In genomic region chr22:27132400-27132799, GRCh38 we compare ENCODE assay signal across 20 cellular contexts.
DNase-seq lines count a peak whose midpoint lies in the region; ATAC-seq and TF ChIP-seq lines count a peak whose summit lies in the region.
"Had no signal": no experiment of that assay in that cellular context is flagged by ENCODE, and none has a peak within 500 bp of the region (broad histone marks: within the 10 kb centered on the region; RNA-seq: fewer than 3 reads in every experiment).

No MANE protein-coding gene starts in this region.

- H3K36me3 Mint-ChIP-seq in stimulated activated naive CD8-positive, alpha-beta T cell treated with anti-CD3 and anti-CD28 coated beads, Interleukin-15, Interleukin-2, amounts not matched to agents 100 ng/mL and 50 ng/mL, for 24 hours (ENCODE audit: low read depth): no peaks in the 10 kb centered on the region
- H3K36me3 Mint-ChIP-seq: CD8-positive, alpha-beta memory T cell had no signal

- in situ Hi-C loops in GM13977 (cut with MboI; ENCODE audit: low pct_unique_long_range_greater_than_20kb, low sequenced_read_pairs, unreplicated experiment): no loop called here

- POLR2A ChIA-PET in RWPE1 (lab: Yijun Ruan, JAX; ENCODE audit: low non-redundant PET): no interaction called here

- H3K27ac ChIP-seq in RWPE1: peak overlapping the region; percentile 97
- peak overlapping the region; percentile 56 for H3K27ac ChIP-seq in caudate nucleus (ENCODE audit: low read depth, low read length)

- ATAC-seq in stimulated activated naive CD8-positive, alpha-beta T cell treated with anti-CD3 and anti-CD28 coated beads, Interleukin-15, amount 100 ng/mL, for 72 hours: no peak
- no peak for ATAC-seq in HG02623 (IDR thresholded peaks at IDR 0.05; ENCODE audit: unreplicated experiment)

- no peak overlapping the region for H3K4me3 Mint-ChIP-seq in stimulated activated naive CD8-positive, alpha-beta T cell treated with anti-CD3 and anti-CD28 coated beads, Interleukin-15, Interleukin-2, amounts not matched to agents 100 ng/mL and 50 ng/mL, for 24 hours
- H3K4me3 Mint-ChIP-seq in stimulated activated naive CD8-positive, alpha-beta T cell treated with anti-CD3 and anti-CD28 coated beads, Interleukin-15, amount 100 ng/mL, for 72 hours: no peak overlapping the region
- H3K4me3 Mint-ChIP-seq: IgD-negative memory B cell had no signal

- peak overlapping the region; percentile 32 for H3K27ac Mint-ChIP-seq in stimulated activated naive CD8-positive, alpha-beta T cell treated with anti-CD3 and anti-CD28 coated beads, Interleukin-15, Interleukin-2, amounts not matched to agents 100 ng/mL and 50 ng/mL, for 24 hours
- H3K27ac Mint-ChIP-seq in stimulated activated naive CD8-positive, alpha-beta T cell treated with anti-CD3 and anti-CD28 coated beads, Interleukin-15, amount 100 ng/mL, for 72 hours: no peak overlapping the region
- H3K27ac Mint-ChIP-seq: CD8-positive, alpha-beta memory T cell; IgD-negative memory B cell had no signal

- peaks cover 31% of the 10 kb centered on the region for H3K27me3 Mint-ChIP-seq in stimulated activated naive CD8-positive, alpha-beta T cell treated with anti-CD3 and anti-CD28 coated beads, Interleukin-15, Interleukin-2, amounts not matched to agents 100 ng/mL and 50 ng/mL, for 24 hours
- peaks cover 39% of the 10 kb centered on the region for H3K27me3 Mint-ChIP-seq in stimulated activated naive CD8-positive, alpha-beta T cell treated with anti-CD3 and anti-CD28 coated beads, Interleukin-15, amount 100 ng/mL, for 72 hours

- H3K4me1 Mint-ChIP-seq in stimulated activated naive CD8-positive, alpha-beta T cell treated with anti-CD3 and anti-CD28 coated beads, Interleukin-15, Interleukin-2, amounts not matched to agents 100 ng/mL and 50 ng/mL, for 24 hours (ENCODE audit: low read depth): peaks cover 3% of the 10 kb centered on the region
- no peaks in the 10 kb centered on the region for H3K4me1 Mint-ChIP-seq in stimulated activated naive CD8-positive, alpha-beta T cell treated with anti-CD3 and anti-CD28 coated beads, Interleukin-15, amount 100 ng/mL, for 72 hours
- H3K4me1 Mint-ChIP-seq: CD8-positive, alpha-beta memory T cell; IgD-negative memory B cell had no signal

- H3K9me3 Mint-ChIP-seq in stimulated activated naive CD8-positive, alpha-beta T cell treated with anti-CD3 and anti-CD28 coated beads, Interleukin-15, Interleukin-2, amounts not matched to agents 100 ng/mL and 50 ng/mL, for 24 hours: no peaks in the 10 kb centered on the region
- peaks cover 7% of the 10 kb centered on the region in 2 donors for H3K9me3 Mint-ChIP-seq in stimulated activated naive CD8-positive, alpha-beta T cell treated with anti-CD3 and anti-CD28 coated beads, Interleukin-15, amount 100 ng/mL, for 72 hours

- no peak for TF ChIP-seq CTCF in RWPE1 (conservative IDR thresholded peaks at IDR 0.05; ENCODE audit: low read depth)
- TF ChIP-seq CTCF in GM13977 (IDR thresholded peaks at IDR 0.05; ENCODE audit: extremely low read depth, insufficient read depth, missing control alignments): no peak

- DNase-seq in stimulated activated naive CD8-positive, alpha-beta T cell treated with anti-CD3 and anti-CD28 coated beads, Interleukin-15, amount 100 ng/mL, for 72 hours: no peak
- DNase-seq in RWPE1 (ENCODE audit: low spot score): no peak
- DNase-seq in caudate nucleus (lab: John Stamatoyannopoulos, UW): no peak
- no peak for DNase-seq in NCI-H146 (lab: John Stamatoyannopoulos, UW)
- DNase-seq in GM13977 (ENCODE audit: low spot score): no peak
- DNase-seq: C1 segment of cervical spinal cord; CD8-positive, alpha-beta memory T cell; DMS79 treated with DMSO at 0.1 percent for 48 hours; GF-D8; Kasumi-1; NCI-H1105; NCI-H1436 treated with DMSO at 0.1 percent for 48 hours; NCI-H1930; NCI-H2107; NCI-H774; SK-N-SH; SW 1271 had no signal

- CTCF ChIA-PET in RWPE1 (lab: Yijun Ruan, JAX): no interaction called here
